In the genomic region with DNA sequence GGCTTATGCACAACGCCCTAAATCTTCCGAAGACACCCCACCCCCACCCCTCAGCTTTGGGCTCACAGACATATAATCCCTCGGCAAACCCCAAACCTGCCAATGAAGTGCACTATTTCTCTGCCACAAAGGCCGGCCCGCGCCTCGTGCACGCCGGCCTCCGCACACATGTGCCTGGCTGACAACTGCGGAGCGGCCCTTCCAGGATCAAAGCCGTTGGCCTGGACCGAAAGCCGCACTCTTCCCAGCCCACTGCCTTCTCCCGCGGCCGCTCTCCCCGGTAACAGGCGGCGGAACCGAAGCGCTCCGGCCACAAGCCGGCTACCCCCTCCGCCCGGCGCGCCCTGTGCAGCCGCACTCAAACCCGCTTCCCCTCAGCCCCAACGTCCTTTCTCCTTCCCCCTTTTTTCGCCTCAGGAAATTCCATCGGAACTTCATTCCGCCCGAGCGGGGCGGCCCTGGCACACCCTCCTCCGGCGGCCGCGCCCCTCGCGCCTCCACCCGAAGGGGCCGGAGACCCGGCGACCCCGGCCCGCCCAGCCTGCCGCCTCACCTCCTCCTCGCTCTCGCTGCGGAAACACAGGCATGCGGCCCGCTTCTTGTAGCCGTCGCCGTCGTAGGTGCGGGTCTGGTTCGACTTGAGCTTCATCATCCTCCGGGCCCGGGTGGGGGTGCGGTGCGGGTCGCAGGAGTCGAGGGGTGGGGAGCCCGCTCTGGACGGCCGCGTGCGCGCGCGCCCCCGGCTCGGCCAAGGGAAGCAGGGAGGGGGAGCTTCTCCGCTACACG, we compare ENCODE assay signal across 8 cellular contexts. TPM values are rescaled to one million over a fixed set of nuclear protein-coding genes. Genes with fewer than 3 reads are reported as not detected.
DNase-seq lines count a peak whose midpoint lies in the region; ATAC-seq and TF ChIP-seq lines count a peak whose summit lies in the region.

No MANE protein-coding gene starts in this region.

- peaks cover 22% of the 10 kb centered on the region for H3K4me1 Mint-ChIP-seq in type B pancreatic cell (ENCODE audit: unreplicated experiment)

- H3K9me3 ChIP-seq in DND-41 (ENCODE audit: insufficient read depth, low read length, severe bottlenecking): peaks cover 5% of the 10 kb centered on the region
- H3K9me3 ChIP-seq in parathyroid adenoma (ENCODE audit: control insufficient read depth, low read length): no peaks in the 10 kb centered on the region

- H3K27ac ChIP-seq in DND-41 (ENCODE audit: low read length): peak overlapping the region; percentile 82
- peak overlapping the region; percentile 91 for H3K27ac ChIP-seq in parathyroid adenoma

- peak; percentile 69 for DNase-seq in DND-41
- DNase-seq in activated naive CD4-positive, alpha-beta T cell treated with Interleukin-2 at 50 U/mL for 16 hours: peak; percentile 50
- DNase-seq in Right ventricle myocardium superior: peak; percentile 73
- DNase-seq in type B pancreatic cell (ENCODE audit: extremely low spot score, unreplicated experiment): peak; percentile 81

- H3K4me3 ChIP-seq in DND-41 (ENCODE audit: low read depth in 1 of 2, low read length in 2 of 2) (peak overlapping the region; percentile 69 to 89), parathyroid adenoma (ENCODE audit: low read depth, low read length) (peak overlapping the region; percentile 85)

- no peak overlapping the region for H3K27ac Mint-ChIP-seq in type B pancreatic cell

- H3K9ac ChIP-seq in DND-41 (ENCODE audit: low read depth, low read length) (peak overlapping the region; percentile 98), parathyroid adenoma (peak overlapping the region; percentile 85)

- no peak overlapping the region for H3K4me3 Mint-ChIP-seq in type B pancreatic cell

- intact Hi-C loops in Right ventricle myocardium superior (cut with DNase I): loop anchor here (2.0 kb wide), 1 partner anchor 143 kb away; the partner anchor contains the start of gene SMIM29

- H3K4me2 ChIP-seq in DND-41 (ENCODE audit: insufficient read depth, low read length): peak overlapping the region; percentile 84
- peak overlapping the region; percentile 86 for H3K4me2 ChIP-seq in parathyroid adenoma (ENCODE audit: low read length)

- peaks cover 61% of the 10 kb centered on the region for H3K79me2 ChIP-seq in DND-41 (ENCODE audit: insufficient read depth, low read length)
- H3K79me2 ChIP-seq in parathyroid adenoma: peaks cover 31% of the 10 kb centered on the region

- H3K36me3 ChIP-seq in DND-41 (ENCODE audit: insufficient read depth, low read length) (peaks cover 4% of the 10 kb centered on the region; the same call in 1 of the 2 replicates), parathyroid adenoma (ENCODE audit: control insufficient read depth, insufficient read depth, low read length) (no peaks in the 10 kb centered on the region)

- peak; percentile 73 for TF ChIP-seq POLR2A in Raji (IDR thresholded peaks at IDR 0.05; ENCODE audit: insufficient read depth, low read depth, low read length)

- H3K27me3 ChIP-seq in DND-41 (ENCODE audit: insufficient read depth, low read length, poor library complexity): no peaks in the 10 kb centered on the region
- no peaks in the 10 kb centered on the region for H3K27me3 ChIP-seq in parathyroid adenoma (ENCODE audit: control insufficient read depth, insufficient read depth, low read length)

- no peaks in the 10 kb centered on the region for H3K9me3 Mint-ChIP-seq in type B pancreatic cell

- H2AFZ ChIP-seq in DND-41 (ENCODE audit: low read depth, low read length) (peak overlapping the region; percentile 85), parathyroid adenoma (peak overlapping the region; percentile 97)

- TF ChIP-seq EP300 in Ishikawa (IDR thresholded peaks at IDR 0.05; ENCODE audit: borderline replicate concordance): no peak

- no peaks in the 10 kb centered on the region for H3K27me3 Mint-ChIP-seq in type B pancreatic cell

- ATAC-seq in DND-41 (ENCODE audit: insufficient read depth, low read depth) (peak; percentile 44), GM21576 (IDR thresholded peaks at IDR 0.05; ENCODE audit: unreplicated experiment) (peak; percentile 30), Right ventricle myocardium superior (ENCODE audit: poor library complexity) (peak; percentile 57)

- TF ChIP-seq RAD21 in Ishikawa (IDR thresholded peaks at IDR 0.05; ENCODE audit: low read depth): no peak

- H3K36me3 Mint-ChIP-seq in type B pancreatic cell: no peaks in the 10 kb centered on the region

- no peak for TF ChIP-seq CTCF in DND-41 (IDR thresholded peaks at IDR 0.05; ENCODE audit: borderline replicate concordance, extremely low read depth, low read length, poor library complexity, severe bottlenecking)
- no peak for TF ChIP-seq CTCF in parathyroid adenoma (IDR thresholded peaks at IDR 0.05)
- no peak for TF ChIP-seq CTCF in type B pancreatic cell (conservative IDR thresholded peaks at IDR 0.05)

- peaks cover 15% of the 10 kb centered on the region for H4K20me1 ChIP-seq in DND-41 (ENCODE audit: insufficient read depth, low read length)

- H3K4me1 ChIP-seq in DND-41 (ENCODE audit: insufficient read depth, low read length): peaks cover 39% of the 10 kb centered on the region
- H3K4me1 ChIP-seq in parathyroid adenoma: no peaks in the 10 kb centered on the region

TF ChIP-seq in Ishikawa, 13 proteins besides CTCF, POLR2A, EP300 and RAD21:
- no peak for TF ChIP-seq TEAD4 (IDR thresholded peaks at IDR 0.05)
- 0 out of 2 replicates have a peak, but pooled peaks have one; percentile 15 for TF ChIP-seq NFIC (IDR thresholded peaks at IDR 0.05)
- peak; percentile 95 for TF ChIP-seq MAX (IDR thresholded peaks at IDR 0.05)
- TF ChIP-seq YY1 (IDR thresholded peaks at IDR 0.05; ENCODE audit: low read depth): peak; percentile 8; the same call in 1 of the 2 replicates
- no peak for TF ChIP-seq FOXM1 (IDR thresholded peaks at IDR 0.05; ENCODE audit: borderline replicate concordance, low read depth)
- TF ChIP-seq CEBPB (IDR thresholded peaks at IDR 0.05): no peak
- TF ChIP-seq EGR1 (IDR thresholded peaks at IDR 0.05): no peak
- no peak for TF ChIP-seq TCF12 (IDR thresholded peaks at IDR 0.05; ENCODE audit: low read depth)
- peak; percentile 94 for TF ChIP-seq ZBTB7A (IDR thresholded peaks at IDR 0.05; ENCODE audit: low read depth)
TF ChIP-seq in Ishikawa: peak in this region for 4.

RNA-seq across cellular contexts. Expression of gene NUDT3, which starts 0.6 kb away (rescaled TPM):
- total RNA-seq in Right ventricle myocardium superior (49.6 TPM), type B pancreatic cell (ENCODE audit: low replicate concordance) (19.4 and 31.9 TPM in 2 replicates)

RNA-seq across cellular contexts. Expression of gene RPS10, which starts 34.0 kb away (rescaled TPM):
- total RNA-seq in Right ventricle myocardium superior (638 TPM), type B pancreatic cell (ENCODE audit: low replicate concordance) (1,583 and 1,590 TPM in 2 replicates)

Comparison
In these comparisons a context has a peak if more than half of its experiments do, and no peak if none do; other contexts are left out.
1. Peak in every context shown above with its lines: DNase-seq, ATAC-seq, H3K4me3 ChIP-seq and H3K27ac ChIP-seq.